ENCODE assay signal across 10 cellular contexts in the genomic region with DNA sequence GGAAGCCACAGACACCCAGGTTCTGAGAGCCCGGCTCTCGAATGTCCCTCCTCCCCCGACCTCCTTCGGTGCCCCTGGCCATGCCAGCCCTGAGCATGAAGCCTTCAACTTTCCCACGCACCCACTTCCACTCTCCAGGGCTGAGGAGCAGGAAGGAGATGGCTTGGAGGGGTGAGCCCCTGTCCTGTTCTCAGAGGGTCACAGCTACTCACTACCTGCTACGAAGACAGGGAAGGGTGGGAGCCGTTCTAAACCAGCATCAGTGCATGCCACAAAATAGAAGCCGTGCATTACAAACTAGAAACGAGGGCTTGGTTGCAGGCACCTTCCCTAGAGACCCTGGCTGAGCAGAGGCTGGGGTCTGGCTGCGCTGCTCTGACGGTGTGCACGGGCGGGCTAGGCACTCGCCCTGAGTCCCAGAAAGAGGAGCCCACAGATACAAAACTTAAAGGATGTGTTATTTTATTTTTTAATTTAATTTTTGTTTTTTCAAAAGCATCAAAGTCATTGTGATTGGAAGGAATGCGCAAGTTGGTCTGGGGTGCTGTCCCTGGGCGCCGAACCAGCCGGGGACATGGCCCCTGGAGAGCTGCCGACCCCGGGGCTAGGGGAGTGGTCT. TPM values are rescaled to one million over a fixed set of nuclear protein-coding genes. Genes with fewer than 3 reads are reported as not detected.
A peak's percentile ranks its signal among the peaks of the same experiment; 100 is the strongest.
DNase-seq lines count a peak whose midpoint lies in the region; ATAC-seq and TF ChIP-seq lines count a peak whose summit lies in the region.
"Had no signal": no experiment of that assay in that cellular context is flagged by ENCODE, and none has a peak within 500 bp of the region (broad histone marks: within the 10 kb centered on the region; RNA-seq: fewer than 3 reads in every experiment).

No MANE protein-coding gene starts in this region.

- no peaks in the 10 kb centered on the region for H3K36me3 Mint-ChIP-seq in activated T-cell treated with anti-CD3 and anti-CD28 coated beads, Interleukin-2, amount 50 U/mL, for 72 hours (ENCODE audit: insufficient read depth in 2 of 2)
- H3K36me3 Mint-ChIP-seq in activated B cell treated with CpG ODN at 0.5 μM for 24 hours (ENCODE audit: low read depth): no peaks in the 10 kb centered on the region

- H3K9me3 Mint-ChIP-seq in activated T-cell treated with anti-CD3 and anti-CD28 coated beads, Interleukin-2, amount 50 U/mL, for 72 hours: peaks cover 0 to 1% of the 10 kb centered on the region in 2 donors
- no peaks in the 10 kb centered on the region for H3K9me3 Mint-ChIP-seq in activated B cell treated with CpG ODN at 0.5 μM for 24 hours
- H3K9me3 Mint-ChIP-seq in stimulated activated naive CD8-positive, alpha-beta T cell treated with anti-CD3 and anti-CD28 coated beads, Interleukin-15, amount 100 ng/mL, for 72 hours: no peaks in the 10 kb centered on the region

- peak overlapping the region; percentile 77 to 80 for H3K4me3 Mint-ChIP-seq in activated T-cell treated with anti-CD3 and anti-CD28 coated beads, Interleukin-2, amount 50 U/mL, for 72 hours
- peak overlapping the region; percentile 69 for H3K4me3 Mint-ChIP-seq in activated B cell treated with CpG ODN at 0.5 μM for 24 hours
- H3K4me3 Mint-ChIP-seq in stimulated activated naive CD8-positive, alpha-beta T cell treated with anti-CD3 and anti-CD28 coated beads, Interleukin-15, amount 100 ng/mL, for 72 hours: peak overlapping the region; percentile 75 to 81

- H3K36me3 ChIP-seq in lower lobe of right lung: no peaks in the 10 kb centered on the region

- peaks cover 15% of the 10 kb centered on the region for H3K27me3 ChIP-seq in lower lobe of right lung (ENCODE audit: low read depth)

- H3K27me3 Mint-ChIP-seq in activated T-cell treated with anti-CD3 and anti-CD28 coated beads, Interleukin-2, amount 50 U/mL, for 72 hours (ENCODE audit: low read depth): peaks cover 5% of the 10 kb centered on the region
- peaks cover 27% of the 10 kb centered on the region for H3K27me3 Mint-ChIP-seq in activated B cell treated with CpG ODN at 0.5 μM for 24 hours
- H3K27me3 Mint-ChIP-seq in stimulated activated naive CD8-positive, alpha-beta T cell treated with anti-CD3 and anti-CD28 coated beads, Interleukin-15, amount 100 ng/mL, for 72 hours: peaks cover 59% of the 10 kb centered on the region

- H3K27ac ChIP-seq in lower lobe of right lung: no peak overlapping the region

- TF ChIP-seq CTCF in activated B cell treated with CpG ODN at 0.5 μM for 24 hours (IDR thresholded peaks at IDR 0.05) (no peak), lower lobe of right lung (IDR thresholded peaks at IDR 0.05) (no peak)

- peaks cover 15% of the 10 kb centered on the region for H3K4me1 ChIP-seq in lower lobe of right lung

- peaks cover 11% of the 10 kb centered on the region for H3K4me1 Mint-ChIP-seq in activated T-cell treated with anti-CD3 and anti-CD28 coated beads, Interleukin-2, amount 50 U/mL, for 72 hours (ENCODE audit: low read depth)
- H3K4me1 Mint-ChIP-seq in activated B cell treated with CpG ODN at 0.5 μM for 24 hours: peaks cover 5% of the 10 kb centered on the region
- H3K4me1 Mint-ChIP-seq in stimulated activated naive CD8-positive, alpha-beta T cell treated with anti-CD3 and anti-CD28 coated beads, Interleukin-15, amount 100 ng/mL, for 72 hours: peaks cover 21% of the 10 kb centered on the region

- ATAC-seq in activated T-cell treated with anti-CD3 and anti-CD28 coated beads, Interleukin-2, amount 50 U/mL, for 72 hours (replicated peaks in 1 of 2): no peak
- ATAC-seq in activated B cell treated with CpG ODN at 0.5 μM for 24 hours (ENCODE audit: low read depth) (no peak), lower lobe of right lung (no peak), HG03025 (IDR thresholded peaks at IDR 0.05; ENCODE audit: low FRiP score, unreplicated experiment) (no peak)
- no peak for ATAC-seq in stimulated activated naive CD8-positive, alpha-beta T cell treated with anti-CD3 and anti-CD28 coated beads, Interleukin-15, amount 100 ng/mL, for 72 hours

- no peak overlapping the region for H3K4me3 ChIP-seq in lower lobe of right lung

- DNase-seq in activated T-cell treated with anti-CD3 and anti-CD28 coated beads, Interleukin-2, amount 50 U/mL, for 72 hours: no peak
- no peak for DNase-seq in activated T-cell treated with anti-CD3 and anti-CD28 coated beads, Interleukin-2, amount 50 U/mL, for 1 hour
- DNase-seq in activated B cell treated with CpG ODN at 0.5 μM for 24 hours (no peak), lower lobe of right lung (peak; percentile 32), GM03348 (ENCODE audit: low spot score) (no peak), AML-193 (lab: John Stamatoyannopoulos, UW) (no peak)
- DNase-seq in stimulated activated naive CD8-positive, alpha-beta T cell treated with anti-CD3 and anti-CD28 coated beads, Interleukin-15, amount 100 ng/mL, for 72 hours: no peak

- POLR2A ChIA-PET in activated B cell treated with CpG ODN at 0.5 μM for 24 hours (lab: Charles Lee): interaction anchor here (2.0 to 2.4 kb wide), 2 partner anchors 140 to 308 kb away, joined by 9 to 19 read pairs; no protein-coding TSS in a partner anchor

- intact Hi-C loops in activated B cell treated with CpG ODN at 0.5 μM for 24 hours (cut with micrococcal nuclease) (loop anchor here (1.0 to 5.0 kb wide), 2 partner anchors 41 to 459 kb away; no protein-coding TSS in a partner anchor), lower lobe of right lung (cut with DNase I) (no loop called here)

- no peaks in the 10 kb centered on the region for H3K9me3 ChIP-seq in lower lobe of right lung

- H3K27ac Mint-ChIP-seq in activated T-cell treated with anti-CD3 and anti-CD28 coated beads, Interleukin-2, amount 50 U/mL, for 72 hours: no peak overlapping the region
- H3K27ac Mint-ChIP-seq in activated B cell treated with CpG ODN at 0.5 μM for 24 hours: no peak overlapping the region
- peak overlapping the region in 1 of 2 donors; percentile 74 for H3K27ac Mint-ChIP-seq in stimulated activated naive CD8-positive, alpha-beta T cell treated with anti-CD3 and anti-CD28 coated beads, Interleukin-15, amount 100 ng/mL, for 72 hours

- CTCF ChIA-PET in activated B cell treated with CpG ODN at 0.5 μM for 24 hours (lab: Charles Lee): interaction anchor here (1.2 to 5.5 kb wide), 18 partner anchors 9 to 463 kb away, joined by 3 to 252 read pairs (median 6); a partner anchor contains a TSS

RNA-seq across cellular contexts. Expression of a gene that starts 4.2 kb away (rescaled TPM):
- total RNA-seq in activated T-cell treated with anti-CD3 and anti-CD28 coated beads, Interleukin-2, amount 50 U/mL, for 72 hours: not detected
- total RNA-seq in activated B cell treated with CpG ODN at 0.5 μM for 24 hours (not detected in 2 replicates), lower lobe of right lung (not detected)
- total RNA-seq: occipital lobe, temporal lobe had no signal

RNA-seq across cellular contexts. Expression of a gene that starts 57.6 kb away (rescaled TPM):
- 1 to 10 TPM in 1 of 2 donors, under 1 TPM in 1; 0.91 to 1.5 TPM for total RNA-seq in activated T-cell treated with anti-CD3 and anti-CD28 coated beads, Interleukin-2, amount 50 U/mL, for 72 hours
- total RNA-seq in activated B cell treated with CpG ODN at 0.5 μM for 24 hours (not detected in 2 replicates), lower lobe of right lung (9.2 TPM)
